ENCODE assay signal across 1 cellular context in genomic region chr9:98396236-98396635, GRCh38.
TF ChIP-seq lines count a peak whose summit lies in the region.

No MANE protein-coding gene starts in this region.

TF ChIP-seq in GM12878, 131 proteins besides CTCF, POLR2A, EP300 and RAD21:
- TF ChIP-seq SPI1 (IDR thresholded peaks at IDR 0.05; ENCODE audit: borderline replicate concordance, insufficient read depth, low read depth, low read length) (peak; percentile 37; the same call in 1 of the 2 replicates), IKZF1 (conservative IDR thresholded peaks at IDR 0.05) (0 out of 2 replicates have a peak, but pooled peaks have one; percentile 16), HDGF (IDR thresholded peaks at IDR 0.05) (no peak), BHLHE40 (IDR thresholded peaks at IDR 0.05; ENCODE audit: borderline replicate concordance in 1 of 2, low read depth in 2 of 2, low read length in 1 of 2) (no peak)
TF ChIP-seq in GM12878: peak in this region for 2.
